9 cellular contexts compared by ENCODE assay signal in genomic region chr12:57895337-57896138, GRCh38. TPM values are rescaled to one million over a fixed set of nuclear protein-coding genes. Genes with fewer than 3 reads are reported as not detected.
DNase-seq lines count a peak whose midpoint lies in the region; ATAC-seq lines count a peak whose summit lies in the region.
"Had no signal": no experiment of that assay in that cellular context is flagged by ENCODE, and none has a peak within 500 bp of the region (broad histone marks: within the 10 kb centered on the region; RNA-seq: fewer than 3 reads in every experiment).

No MANE protein-coding gene starts in this region.

- no peaks in the 10 kb centered on the region for H3K36me3 Mint-ChIP-seq in activated T-helper 1 cell treated with anti-CD3 and anti-CD28 coated beads, Interleukin-12 subunit alpha, Interleukin-12 subunit beta, Interleukin-2, Interleukin-4 antibody, amounts not matched to agents 30 ng/mL and 10 ng/mL and 1 ng/mL, durations not matched to agents 14 hours and 24 hours and 36 hours (ENCODE audit: low read depth)

- H3K36me3 ChIP-seq in subcutaneous abdominal adipose tissue (ENCODE audit: control insufficient read depth in 5 of 5, insufficient read depth in 5 of 5, low read length in 5 of 5): no peaks in the 10 kb centered on the region

- intact Hi-C loops in activated T-helper 1 cell treated with anti-CD3 and anti-CD28 coated beads, Interleukin-12 subunit alpha, Interleukin-12 subunit beta, Interleukin-2, Interleukin-4 antibody, amounts not matched to agents 30 ng/mL and 10 ng/mL and 1 ng/mL, durations not matched to agents 14 hours and 24 hours and 36 hours (cut with micrococcal nuclease): no loop called here

- no peaks in the 10 kb centered on the region for H3K9me3 ChIP-seq in subcutaneous abdominal adipose tissue (ENCODE audit: control insufficient read depth in 5 of 5, low read length in 5 of 5)

- H3K4me3 ChIP-seq in subcutaneous abdominal adipose tissue (ENCODE audit: low read depth in 1 of 5, low read length in 5 of 5): peak overlapping the region in 4 of 5 donors; percentile 49 to 67 (median 60)

- no peak for ATAC-seq in HG03135 (IDR thresholded peaks at IDR 0.05; ENCODE audit: unreplicated experiment)
- ATAC-seq in GM18520 (IDR thresholded peaks at IDR 0.05; ENCODE audit: unreplicated experiment): no peak

- H3K27me3 ChIP-seq in subcutaneous abdominal adipose tissue (ENCODE audit: control insufficient read depth in 5 of 5, insufficient read depth in 4 of 5, low read length in 5 of 5): no peaks in the 10 kb centered on the region

- peaks cover 33 to 77% (median 69%) of the 10 kb centered on the region in 5 donors for H3K4me1 ChIP-seq in subcutaneous abdominal adipose tissue (ENCODE audit: control insufficient read depth in 5 of 5, insufficient read depth in 5 of 5, low read length in 5 of 5)

- peak; percentile 17 for DNase-seq in NK-92 treated with Interleukin-12 subunit alpha and Interleukin-12 subunit beta, amount 100 ng/mL, for 24 hours (lab: John Stamatoyannopoulos, UW)
- DNase-seq in NK-92 (lab: John Stamatoyannopoulos, UW; ENCODE audit: unreplicated experiment) (no peak), inferior parietal cortex (ENCODE audit: extremely low spot score) (peak; percentile 20), germinal center (ENCODE audit: low spot score) (no peak)
- DNase-seq in activated T-helper 1 cell treated with anti-CD3 and anti-CD28 coated beads, Interleukin-12 subunit alpha, Interleukin-12 subunit beta, Interleukin-2, Interleukin-4 antibody, amounts not matched to agents 30 ng/mL and 10 ng/mL and 1 ng/mL, durations not matched to agents 14 hours and 24 hours and 36 hours (ENCODE audit: low spot score): no peak
- DNase-seq: Karpas-422 had no signal

- peak overlapping the region; percentile 42 to 92 (median 74) for H3K9ac ChIP-seq in subcutaneous abdominal adipose tissue (ENCODE audit: low read length in 5 of 5)

- H3K27me3 Mint-ChIP-seq in activated T-helper 1 cell treated with anti-CD3 and anti-CD28 coated beads, Interleukin-12 subunit alpha, Interleukin-12 subunit beta, Interleukin-2, Interleukin-4 antibody, amounts not matched to agents 30 ng/mL and 10 ng/mL and 1 ng/mL, durations not matched to agents 14 hours and 24 hours and 36 hours (ENCODE audit: insufficient read depth): peaks cover 2% of the 10 kb centered on the region

- H3K27ac Mint-ChIP-seq in activated T-helper 1 cell treated with anti-CD3 and anti-CD28 coated beads, Interleukin-12 subunit alpha, Interleukin-12 subunit beta, Interleukin-2, Interleukin-4 antibody, amounts not matched to agents 30 ng/mL and 10 ng/mL and 1 ng/mL, durations not matched to agents 14 hours and 24 hours and 36 hours: peak overlapping the region; percentile 15

- H3K4me1 Mint-ChIP-seq in activated T-helper 1 cell treated with anti-CD3 and anti-CD28 coated beads, Interleukin-12 subunit alpha, Interleukin-12 subunit beta, Interleukin-2, Interleukin-4 antibody, amounts not matched to agents 30 ng/mL and 10 ng/mL and 1 ng/mL, durations not matched to agents 14 hours and 24 hours and 36 hours (ENCODE audit: low read depth): peaks cover 62% of the 10 kb centered on the region

- H3K9me3 Mint-ChIP-seq in activated T-helper 1 cell treated with anti-CD3 and anti-CD28 coated beads, Interleukin-12 subunit alpha, Interleukin-12 subunit beta, Interleukin-2, Interleukin-4 antibody, amounts not matched to agents 30 ng/mL and 10 ng/mL and 1 ng/mL, durations not matched to agents 14 hours and 24 hours and 36 hours: no peaks in the 10 kb centered on the region

- peak overlapping the region; percentile 62 for H3K4me3 Mint-ChIP-seq in activated T-helper 1 cell treated with anti-CD3 and anti-CD28 coated beads, Interleukin-12 subunit alpha, Interleukin-12 subunit beta, Interleukin-2, Interleukin-4 antibody, amounts not matched to agents 30 ng/mL and 10 ng/mL and 1 ng/mL, durations not matched to agents 14 hours and 24 hours and 36 hours

- H3K27ac ChIP-seq in subcutaneous abdominal adipose tissue (ENCODE audit: low read depth, low read length): peak overlapping the region; percentile 99

RNA-seq across cellular contexts. Expression of gene ATP23, which starts 45.8 kb away (rescaled TPM):
- total RNA-seq in activated T-helper 1 cell treated with anti-CD3 and anti-CD28 coated beads, Interleukin-12 subunit alpha, Interleukin-12 subunit beta, Interleukin-2, Interleukin-4 antibody, amounts not matched to agents 30 ng/mL and 10 ng/mL and 1 ng/mL, durations not matched to agents 14 hours and 24 hours and 36 hours: 7.3 and 8.7 TPM in 2 replicates

RNA-seq across cellular contexts. Expression of gene CTDSP2, which starts 49.0 kb away (rescaled TPM):
- 96.5 and 99.6 TPM in 2 replicates for total RNA-seq in activated T-helper 1 cell treated with anti-CD3 and anti-CD28 coated beads, Interleukin-12 subunit alpha, Interleukin-12 subunit beta, Interleukin-2, Interleukin-4 antibody, amounts not matched to agents 30 ng/mL and 10 ng/mL and 1 ng/mL, durations not matched to agents 14 hours and 24 hours and 36 hours

Comparison
In these comparisons a context has a peak if more than half of its experiments do, and no peak if none do; other contexts are left out.
1. DNase-seq: peak in NK-92 treated with Interleukin-12 subunit alpha and Interleukin-12 subunit beta, amount 100 ng/mL, for 24 hours (single experiment) and inferior parietal cortex (single experiment); none in NK-92 (single experiment), activated T-helper 1 cell treated with anti-CD3 and anti-CD28 coated beads, Interleukin-12 subunit alpha, Interleukin-12 subunit beta, Interleukin-2, Interleukin-4 antibody, amounts not matched to agents 30 ng/mL and 10 ng/mL and 1 ng/mL, durations not matched to agents 14 hours and 24 hours and 36 hours (single experiment) and germinal center (single experiment).